8 cellular contexts compared by ENCODE assay signal in genomic region chr5:156853055-156853454, GRCh38. TPM values are rescaled to one million over a fixed set of nuclear protein-coding genes. Genes with fewer than 3 reads are reported as not detected.
DNase-seq lines count a peak whose midpoint lies in the region; ATAC-seq, FAIRE-seq and TF ChIP-seq lines count a peak whose summit lies in the region.
"Not testable (repeated sequence)": the region's sequence is repeated elsewhere in the genome, so short reads cannot be mapped to it uniquely, and the experiment has no call there.
"Had no signal": no experiment of that assay in that cellular context is flagged by ENCODE, and none has a peak within 500 bp of the region (broad histone marks: within the 10 kb centered on the region; RNA-seq: fewer than 3 reads in every experiment).

No MANE protein-coding gene starts in this region.

- not testable (repeated sequence) for H3K79me2 ChIP-seq in endothelial cell of umbilical vein (ENCODE audit: control insufficient read depth, insufficient read depth, low read length)

- not testable (repeated sequence) for H3K36me3 ChIP-seq in endothelial cell of umbilical vein (ENCODE audit: control insufficient read depth in 2 of 2, extremely low read depth in 1 of 2, insufficient read depth in 2 of 2, low read length in 2 of 2)

- not testable (repeated sequence) for H3K27ac ChIP-seq in A549; endothelial cell of umbilical vein (ENCODE audit: insufficient read depth, low read depth, low read length)

- FAIRE-seq in A549 (lab: Jason Lieb, UNC) (peak; percentile 32), GM18507 (lab: Jason Lieb, UNC) (peak; percentile 57), endothelial cell of umbilical vein (lab: Jason Lieb, UNC) (peak; percentile 66)

- not testable (repeated sequence) for BruUV-seq in endothelial cell of umbilical vein (replicated peaks; lab: Mats Ljungman, UMichigan)

- H3K4me2 ChIP-seq in A549; endothelial cell of umbilical vein (ENCODE audit: insufficient read depth, low read length): not testable (repeated sequence)

- peaks cover 37% of the 10 kb centered on the region for H3K9me3 Mint-ChIP-seq in activated T-cell treated with anti-CD3 and anti-CD28 coated beads, Interleukin-2, amount 50 U/mL, for 4 hours
- H3K9me3 Mint-ChIP-seq in activated naive CD4-positive, alpha-beta T cell treated with anti-CD3 and anti-CD28 coated beads, Interleukin-2, amount 50 U/mL, for 72 hours, result peaks cover 20 to 26% of the 10 kb centered on the region in 2 donors
- not testable (repeated sequence) for H3K9me3 Mint-ChIP-seq in stimulated activated effector memory CD8-positive, alpha-beta T cell treated with anti-CD3 and anti-CD28 coated beads, Interleukin-12 subunit alpha, Interleukin-12 subunit beta, amount 100 ng/mL, for 72 hours

- not testable (repeated sequence) for TF ChIP-seq CTCF in A549 (IDR thresholded peaks at IDR 0.05); endothelial cell of umbilical vein (IDR thresholded peaks at IDR 0.05; ENCODE audit: extremely low read depth in 1 of 2, insufficient read depth in 1 of 2, low read depth in 1 of 2, low read length in 2 of 2)

- H3K4me3 ChIP-seq in A549; endothelial cell of umbilical vein (replicated peaks in 1 of 3; ENCODE audit: insufficient read depth in 1 of 3, low read depth in 1 of 3, low read length in 3 of 3): not testable (repeated sequence)

- not testable (repeated sequence) for H3K27ac Mint-ChIP-seq in activated naive CD4-positive, alpha-beta T cell treated with anti-CD3 and anti-CD28 coated beads, Interleukin-2, amount 50 U/mL, for 72 hours; stimulated activated effector memory CD8-positive, alpha-beta T cell treated with anti-CD3 and anti-CD28 coated beads, Interleukin-12 subunit alpha, Interleukin-12 subunit beta, amount 100 ng/mL, for 72 hours

- H3K4me3 Mint-ChIP-seq in activated T-cell treated with anti-CD3 and anti-CD28 coated beads, Interleukin-2, amount 50 U/mL, for 4 hours; stimulated activated effector memory CD8-positive, alpha-beta T cell treated with anti-CD3 and anti-CD28 coated beads, Interleukin-12 subunit alpha, Interleukin-12 subunit beta, amount 100 ng/mL, for 72 hours: not testable (repeated sequence)

- ATAC-seq in A549, result not testable (repeated sequence)
- peak; percentile 33 to 58 for ATAC-seq in activated CD4-positive, CD25-positive, alpha-beta regulatory T cell treated with anti-CD3 and anti-CD28 coated beads, Interleukin-2, amount 50 U/mL, for 24 hours
- peak; percentile 55 to 67 for ATAC-seq in activated T-cell treated with anti-CD3 and anti-CD28 coated beads, Interleukin-2, amount 50 U/mL, for 4 hours
- ATAC-seq in activated naive CD4-positive, alpha-beta T cell treated with anti-CD3 and anti-CD28 coated beads, Interleukin-2, amount 50 U/mL, for 72 hours, result peak; percentile 46 to 99
- peak; percentile 65 for ATAC-seq in stimulated activated effector memory CD8-positive, alpha-beta T cell treated with anti-CD3 and anti-CD28 coated beads, Interleukin-12 subunit alpha, Interleukin-12 subunit beta, amount 100 ng/mL, for 72 hours

- TF ChIP-seq EP300 in A549 (IDR thresholded peaks at IDR 0.05), result not testable (repeated sequence)

- POLR2A ChIA-PET in A549 (lab: Yijun Ruan, JAX); endothelial cell of umbilical vein (lab: Charles Lee): not testable (repeated sequence)

- intact Hi-C loops in endothelial cell of umbilical vein (cut with micrococcal nuclease), result not testable (repeated sequence)

- not testable (repeated sequence) for H4K20me1 ChIP-seq in endothelial cell of umbilical vein (replicated peaks; ENCODE audit: control insufficient read depth, extremely low read depth, insufficient read depth, low read length)

- CTCF ChIA-PET in A549 (lab: Yijun Ruan, JAX); endothelial cell of umbilical vein (lab: Charles Lee): not testable (repeated sequence)

- not testable (repeated sequence) for TF ChIP-seq RAD21 in A549 (conservative IDR thresholded peaks at IDR 0.05 in 1 of 2, IDR thresholded peaks at IDR 0.05 in 1 of 2)

- peaks cover 28% of the 10 kb centered on the region for H3K27me3 Mint-ChIP-seq in activated T-cell treated with anti-CD3 and anti-CD28 coated beads, Interleukin-2, amount 50 U/mL, for 4 hours (ENCODE audit: low read depth)

- dilution Hi-C loops in endothelial cell of umbilical vein (cut with MboI; ENCODE audit: extremely low pct_ligation_motif_present, low sequenced_read_pairs), result not testable (repeated sequence)

- DNase-seq in A549 (ENCODE audit: low read depth in 1 of 2, low spot score in 1 of 2); GM18507 (ENCODE audit: extremely low spot score, insufficient read length, low read depth); activated T-cell treated with anti-CD3 and anti-CD28 coated beads, Interleukin-2, amount 50 U/mL, for 4 hours; activated naive CD4-positive, alpha-beta T cell treated with anti-CD3 and anti-CD28 coated beads, Interleukin-2, amount 50 U/mL, for 72 hours (ENCODE audit: low spot score in 2 of 2); endothelial cell of umbilical vein (ENCODE audit: low read depth, low spot score); stimulated activated effector memory CD8-positive, alpha-beta T cell treated with anti-CD3 and anti-CD28 coated beads, Interleukin-12 subunit alpha, Interleukin-12 subunit beta, amount 100 ng/mL, for 72 hours (ENCODE audit: low spot score in 2 of 2): not testable (repeated sequence)

- TF ChIP-seq POLR2A in A549 (IDR thresholded peaks at IDR 0.05; ENCODE audit: low read length); endothelial cell of umbilical vein (IDR thresholded peaks at IDR 0.05; ENCODE audit: low read depth, low read length): not testable (repeated sequence)

- not testable (repeated sequence) for H3K9ac ChIP-seq in endothelial cell of umbilical vein (replicated peaks; ENCODE audit: extremely low read depth, insufficient read depth, low read length)

- peaks cover 11% of the 10 kb centered on the region for H3K36me3 Mint-ChIP-seq in activated T-cell treated with anti-CD3 and anti-CD28 coated beads, Interleukin-2, amount 50 U/mL, for 4 hours (ENCODE audit: insufficient read depth)
- peaks cover 13 to 58% of the 10 kb centered on the region in 2 donors for H3K36me3 Mint-ChIP-seq in activated naive CD4-positive, alpha-beta T cell treated with anti-CD3 and anti-CD28 coated beads, Interleukin-2, amount 50 U/mL, for 72 hours
- not testable (repeated sequence) for H3K36me3 Mint-ChIP-seq in stimulated activated effector memory CD8-positive, alpha-beta T cell treated with anti-CD3 and anti-CD28 coated beads, Interleukin-12 subunit alpha, Interleukin-12 subunit beta, amount 100 ng/mL, for 72 hours

- H3K4me1 ChIP-seq in A549; endothelial cell of umbilical vein (ENCODE audit: control insufficient read depth, extremely low read depth, insufficient read depth, low read length): not testable (repeated sequence)

- WGBS in A549 (ENCODE audit: missing lambda C conversion rate), result 11% methylated on average over 2 of the region's 2 CpGs

- H3K9me3 ChIP-seq in A549, result peaks cover 12% of the 10 kb centered on the region; the same call in 1 of the 3 replicates
- H3K9me3 ChIP-seq in endothelial cell of umbilical vein (replicated peaks; ENCODE audit: control insufficient read depth, insufficient read depth, low read length), result not testable (repeated sequence)

- not testable (repeated sequence) for H2AFZ ChIP-seq in endothelial cell of umbilical vein (ENCODE audit: low read depth, low read length)

- H3K4me1 Mint-ChIP-seq in activated T-cell treated with anti-CD3 and anti-CD28 coated beads, Interleukin-2, amount 50 U/mL, for 4 hours (ENCODE audit: low read depth); stimulated activated effector memory CD8-positive, alpha-beta T cell treated with anti-CD3 and anti-CD28 coated beads, Interleukin-12 subunit alpha, Interleukin-12 subunit beta, amount 100 ng/mL, for 72 hours: not testable (repeated sequence)

- not testable (repeated sequence) for H3K9me1 ChIP-seq in endothelial cell of umbilical vein (replicated peaks; ENCODE audit: control insufficient read depth, extremely low read depth, insufficient read depth, low read length)

- H3K27me3 ChIP-seq in endothelial cell of umbilical vein (ENCODE audit: control insufficient read depth in 2 of 2, insufficient read depth in 2 of 2, low read length in 2 of 2), result not testable (repeated sequence)

RNA-seq across cellular contexts. Expression of gene PPP1R2B, which starts 3.0 kb away (rescaled TPM):
- not detected in 2 replicates for polyA plus RNA-seq in A549 (2011; rRNA removed)
- polyA plus RNA-seq in A549 (2012; cell fraction: cytosol; rRNA removed), result not detected in 2 replicates
- not detected in 2 replicates for polyA plus RNA-seq in A549 (2012; cell fraction: nucleus; rRNA removed)
- polyA plus RNA-seq in A549 (2017; fragmentation: RNase III; extraction: RNeasy Plus Mini Kit Qiagen cat#74134 plus additional on column Dnase treatment), result 0.05 TPM in 1 of 3 replicates, not detected in the others
- not detected in 2 replicates for polyA minus RNA-seq in A549 (2011; rRNA and poly(A)+ RNA removed)
- total RNA-seq in activated T-cell treated with anti-CD3 and anti-CD28 coated beads, Interleukin-2, amount 50 U/mL, for 4 hours, result under 1 TPM in 1 of 3 donors, not detected in 2; 0.20 TPM
- total RNA-seq in activated naive CD4-positive, alpha-beta T cell treated with anti-CD3 and anti-CD28 coated beads, Interleukin-2, amount 50 U/mL, for 72 hours, result under 1 TPM; 0.57 to 0.72 TPM
- total RNA-seq in endothelial cell of umbilical vein, result not detected in 2 replicates
- polyA plus RNA-seq in endothelial cell of umbilical vein, result not detected in 2 replicates
- polyA plus RNA-seq in endothelial cell of umbilical vein (2011; cell fraction: cytosol; rRNA removed), result not detected in 2 replicates
- not detected in 2 replicates for polyA plus RNA-seq in endothelial cell of umbilical vein (2011; cell fraction: nucleus; rRNA removed)
- polyA plus RNA-seq in endothelial cell of umbilical vein (2012), result 0.10 TPM in 1 of 2 replicates, not detected in the other
- not detected in 2 replicates for polyA minus RNA-seq in endothelial cell of umbilical vein
- polyA minus RNA-seq in endothelial cell of umbilical vein (2011; cell fraction: cytosol; rRNA and poly(A)+ RNA removed), result not detected
- polyA minus RNA-seq in endothelial cell of umbilical vein (2011; cell fraction: nucleus; rRNA and poly(A)+ RNA removed), result not detected in 2 replicates
- total RNA-seq: HFFc6 had no signal
